In the genomic region with DNA sequence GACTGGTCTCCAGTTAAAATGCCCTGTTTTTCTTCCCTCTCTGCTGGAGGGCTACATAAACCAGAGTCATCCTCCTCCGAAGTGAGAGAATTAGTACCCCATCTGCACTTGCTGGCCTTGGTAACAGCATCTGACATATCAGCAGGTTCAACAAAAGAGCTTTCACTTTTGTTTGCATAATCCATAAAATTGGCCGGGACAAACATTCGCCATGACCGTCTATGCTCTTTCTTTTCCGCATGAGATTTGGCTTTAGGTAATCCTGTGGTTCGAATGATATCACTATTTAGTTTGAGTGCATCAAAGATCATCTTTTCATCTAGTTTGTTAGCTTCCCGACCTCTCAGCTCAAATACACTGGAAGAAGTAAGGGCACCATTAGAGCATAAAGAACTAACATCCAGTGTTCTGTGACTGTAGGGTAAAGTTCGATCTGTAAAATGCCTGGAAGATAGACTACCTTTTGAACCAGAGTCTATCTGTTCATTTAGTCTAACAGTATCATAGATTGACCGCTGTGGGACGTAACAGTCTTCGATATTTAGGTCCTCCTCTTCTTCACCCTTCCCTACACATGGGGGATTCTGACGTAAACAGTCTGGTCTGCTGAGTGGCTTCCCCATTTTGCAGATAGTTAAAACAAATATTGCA, we compare ENCODE assay signal across 9 cellular contexts.
A peak's percentile ranks its signal among the peaks of the same experiment; 100 is the strongest.
DNase-seq lines count a peak whose midpoint lies in the region; TF ChIP-seq lines count a peak whose summit lies in the region.
"Had no signal": no experiment of that assay in that cellular context is flagged by ENCODE, and none has a peak within 500 bp of the region (broad histone marks: within the 10 kb centered on the region; RNA-seq: fewer than 3 reads in every experiment).

No MANE protein-coding gene starts in this region.

- in situ Hi-C loops in G401 (cut with HindIII; ENCODE audit: low sequenced_read_pairs), result no loop called here

- peak overlapping the region; percentile 64 for H3K4me3 ChIP-seq in epithelial cell of esophagus (ENCODE audit: low read length)

- TF ChIP-seq CTCF in epithelial cell of esophagus (IDR thresholded peaks at IDR 0.05; ENCODE audit: insufficient read depth, low read depth, low read length, missing control alignments), result no peak
- TF ChIP-seq CTCF in GM10266 (IDR thresholded peaks at IDR 0.05; ENCODE audit: control insufficient read depth, insufficient read depth, low read depth, missing control alignments), result no peak

- peak; percentile 61 for DNase-seq in G401 (ENCODE audit: low spot score)
- peak; percentile 85 for DNase-seq in NCI-H69 (lab: John Stamatoyannopoulos, UW)
- DNase-seq in epithelial cell of esophagus (ENCODE audit: low read depth), result no peak
- peak; percentile 53 for DNase-seq in retina
- DNase-seq in effector CD4-positive, alpha-beta T cell, result no peak
- DNase-seq in T-helper 2 cell, result no peak
- no peak for DNase-seq in GM10266 (ENCODE audit: extremely low spot score)
- no peak for DNase-seq in SKM-1 (lab: John Stamatoyannopoulos, UW; ENCODE audit: unreplicated experiment)
- DNase-seq: stimulated activated naive CD4-positive, alpha-beta T cell had no signal

Comparison
In these comparisons a context has a peak if more than half of its experiments do, and no peak if none do; other contexts are left out.
1. DNase-seq: peak in G401 (single experiment), NCI-H69 (single experiment) and retina (single experiment); none in epithelial cell of esophagus (single experiment), effector CD4-positive, alpha-beta T cell (single experiment), T-helper 2 cell (0 of 5), GM10266 (single experiment) and SKM-1 (single experiment).